9 cellular contexts compared by ENCODE assay signal in the genomic region with DNA sequence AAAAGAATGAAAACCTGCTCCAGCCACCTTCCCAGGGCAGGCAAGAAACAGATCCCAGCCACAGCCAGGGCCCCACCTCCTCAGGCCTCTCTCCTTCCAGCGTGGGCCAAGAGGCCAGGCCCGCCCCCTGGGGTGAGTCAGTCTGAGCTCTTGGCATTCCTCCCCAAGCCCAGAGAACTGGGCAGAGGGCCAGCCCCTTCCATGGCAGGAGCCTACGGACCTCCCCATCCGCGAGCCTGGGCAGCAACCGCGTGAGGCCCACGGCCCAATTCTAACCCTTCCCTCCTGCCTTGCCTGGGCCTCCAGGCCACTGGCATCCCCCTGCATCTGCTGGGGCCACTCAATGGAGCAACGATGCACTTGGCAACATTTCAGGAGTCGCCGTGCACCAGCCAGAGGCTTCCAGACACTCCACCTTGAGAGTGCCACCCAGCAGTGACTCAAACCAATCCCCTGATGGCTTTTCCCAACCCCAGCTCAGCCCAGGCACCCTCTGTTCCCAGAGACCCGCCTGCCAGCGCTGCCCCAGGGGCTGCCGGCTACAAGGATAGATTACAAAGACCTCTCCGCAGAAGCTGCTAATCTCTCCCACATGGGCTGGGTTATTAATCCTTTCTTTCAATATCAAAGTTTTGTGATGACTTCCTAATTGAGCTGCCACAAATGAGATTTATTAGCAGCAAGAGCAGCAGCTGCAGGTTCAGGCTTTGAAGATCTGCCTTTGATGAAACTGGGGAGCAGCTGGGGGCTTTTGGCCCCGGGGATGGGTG.
DNase-seq lines count a peak whose midpoint lies in the region; ATAC-seq and TF ChIP-seq lines count a peak whose summit lies in the region.
"Had no signal": no experiment of that assay in that cellular context is flagged by ENCODE, and none has a peak within 500 bp of the region (broad histone marks: within the 10 kb centered on the region; RNA-seq: fewer than 3 reads in every experiment).

No MANE protein-coding gene starts in this region.

- H3K27me3 ChIP-seq in BLaER1 (no peaks in the 10 kb centered on the region), fibroblast of lung (ENCODE audit: control insufficient read depth, insufficient read depth, low read length) (no peaks in the 10 kb centered on the region), muscle layer of duodenum (ENCODE audit: low read depth, low read length) (no peaks in the 10 kb centered on the region)
- H3K27me3 ChIP-seq: neutrophil had no signal

- H3K36me3 ChIP-seq in BLaER1 (peaks cover 67% of the 10 kb centered on the region), fibroblast of lung (ENCODE audit: control insufficient read depth, insufficient read depth, low read length) (no peaks in the 10 kb centered on the region), muscle layer of duodenum (ENCODE audit: control insufficient read depth in 1 of 2, insufficient read depth in 2 of 2, low read length in 2 of 2) (peaks cover 14 to 15% of the 10 kb centered on the region in 2 donors)
- H3K36me3 ChIP-seq: neutrophil had no signal

- H3K4me2 ChIP-seq in BLaER1 (peak overlapping the region; percentile 60), fibroblast of lung (ENCODE audit: extremely low read depth, insufficient read depth, low read length) (peak overlapping the region; percentile 83)

- H3K9ac ChIP-seq in BLaER1: peak overlapping the region; percentile 1; the same call in 1 of the 2 replicates
- H3K9ac ChIP-seq in fibroblast of lung (ENCODE audit: insufficient read depth, low read length): no peak overlapping the region

- peak; percentile 19; the same call in 1 of the 2 replicates for TF ChIP-seq RAD21 in Ishikawa (IDR thresholded peaks at IDR 0.05; ENCODE audit: low read depth)

- no peak for TF ChIP-seq CTCF in fibroblast of lung (conservative IDR thresholded peaks at IDR 0.05 in 1 of 2, IDR thresholded peaks at IDR 0.05 in 1 of 2; ENCODE audit: low read depth in 1 of 2, low read length in 2 of 2)

- H3K79me2 ChIP-seq in fibroblast of lung (ENCODE audit: control insufficient read depth, insufficient read depth, low read length): no peaks in the 10 kb centered on the region

- peak; percentile 77 for TF ChIP-seq EP300 in Ishikawa (IDR thresholded peaks at IDR 0.05; ENCODE audit: borderline replicate concordance)

- peak overlapping the region; percentile 46 for H2AFZ ChIP-seq in fibroblast of lung (ENCODE audit: low read length)

- DNase-seq in T1000 (lab: John Stamatoyannopoulos, UW) (peak; percentile 99), fibroblast of lung (ENCODE audit: low read depth in 2 of 2) (peak; percentile 95 to 97), SKM-1 (lab: John Stamatoyannopoulos, UW; ENCODE audit: unreplicated experiment) (no peak)
- no peak for DNase-seq in activated naive CD4-positive, alpha-beta T cell (lab: John Stamatoyannopoulos, UW)

- ATAC-seq in GM18519 (IDR thresholded peaks at IDR 0.05; ENCODE audit: low FRiP score, unreplicated experiment): no peak

- H3K4me3 ChIP-seq in BLaER1 (no peak overlapping the region), fibroblast of lung (replicated peaks in 1 of 4; ENCODE audit: control extremely low read depth in 1 of 4, insufficient read depth in 1 of 4, low read depth in 3 of 4, low read length in 4 of 4) (peak overlapping the region in 1 of 4 experiments; percentile 21), muscle layer of duodenum (ENCODE audit: low read depth in 1 of 2, low read length in 2 of 2) (peak overlapping the region; percentile 25 to 45)

- H3K27ac ChIP-seq in BLaER1: peak overlapping the region; percentile 54
- peak overlapping the region; percentile 41 for H3K27ac ChIP-seq in fibroblast of lung (ENCODE audit: insufficient read depth, low read length)
- peak overlapping the region; percentile 69 for H3K27ac ChIP-seq in muscle layer of duodenum (ENCODE audit: low read length)
- H3K27ac ChIP-seq: neutrophil had no signal

- H3K4me1 ChIP-seq in BLaER1: peaks cover 40% of the 10 kb centered on the region
- H3K4me1 ChIP-seq in fibroblast of lung (ENCODE audit: control insufficient read depth, extremely low read depth, insufficient read depth, low read length): peaks cover 7% of the 10 kb centered on the region
- peaks cover 3 to 18% of the 10 kb centered on the region in 2 donors for H3K4me1 ChIP-seq in muscle layer of duodenum (ENCODE audit: control insufficient read depth in 1 of 2, insufficient read depth in 2 of 2, low read length in 2 of 2)

- H4K20me1 ChIP-seq in BLaER1: 0 out of 2 replicates have a peak, but pooled peaks cover 17% of the 10 kb centered on the region
- H4K20me1 ChIP-seq in fibroblast of lung (ENCODE audit: control insufficient read depth, extremely low read depth, insufficient read depth, low read length): no peaks in the 10 kb centered on the region

- H3K9me3 ChIP-seq in BLaER1 (peaks cover 16% of the 10 kb centered on the region), fibroblast of lung (ENCODE audit: control insufficient read depth, insufficient read depth, low read depth, low read length) (no peaks in the 10 kb centered on the region), muscle layer of duodenum (ENCODE audit: control insufficient read depth in 1 of 2, low read length in 2 of 2) (no peaks in the 10 kb centered on the region)
- H3K9me3 ChIP-seq: neutrophil had no signal

TF ChIP-seq in Ishikawa, 13 proteins besides CTCF, POLR2A, EP300 and RAD21:
- TF ChIP-seq TCF12 (IDR thresholded peaks at IDR 0.05; ENCODE audit: low read depth) (peak; percentile 67), TAF1 (IDR thresholded peaks at IDR 0.05; ENCODE audit: low read depth) (no peak), CREB1 (IDR thresholded peaks at IDR 0.05; ENCODE audit: low read depth) (no peak), CEBPB (IDR thresholded peaks at IDR 0.05) (no peak), FOXM1 (IDR thresholded peaks at IDR 0.05; ENCODE audit: borderline replicate concordance, low read depth) (peak; percentile 15; the same call in 1 of the 2 replicates), EGR1 (IDR thresholded peaks at IDR 0.05) (peak; percentile 62), TEAD4 (IDR thresholded peaks at IDR 0.05) (peak; percentile 78), NFIC (IDR thresholded peaks at IDR 0.05) (peak; percentile 96), YY1 (IDR thresholded peaks at IDR 0.05; ENCODE audit: low read depth) (peak; percentile 35; the same call in 1 of the 2 replicates), ZBTB7A (IDR thresholded peaks at IDR 0.05; ENCODE audit: low read depth) (peak; percentile 84)
- TF ChIP-seq, protein P1, sequence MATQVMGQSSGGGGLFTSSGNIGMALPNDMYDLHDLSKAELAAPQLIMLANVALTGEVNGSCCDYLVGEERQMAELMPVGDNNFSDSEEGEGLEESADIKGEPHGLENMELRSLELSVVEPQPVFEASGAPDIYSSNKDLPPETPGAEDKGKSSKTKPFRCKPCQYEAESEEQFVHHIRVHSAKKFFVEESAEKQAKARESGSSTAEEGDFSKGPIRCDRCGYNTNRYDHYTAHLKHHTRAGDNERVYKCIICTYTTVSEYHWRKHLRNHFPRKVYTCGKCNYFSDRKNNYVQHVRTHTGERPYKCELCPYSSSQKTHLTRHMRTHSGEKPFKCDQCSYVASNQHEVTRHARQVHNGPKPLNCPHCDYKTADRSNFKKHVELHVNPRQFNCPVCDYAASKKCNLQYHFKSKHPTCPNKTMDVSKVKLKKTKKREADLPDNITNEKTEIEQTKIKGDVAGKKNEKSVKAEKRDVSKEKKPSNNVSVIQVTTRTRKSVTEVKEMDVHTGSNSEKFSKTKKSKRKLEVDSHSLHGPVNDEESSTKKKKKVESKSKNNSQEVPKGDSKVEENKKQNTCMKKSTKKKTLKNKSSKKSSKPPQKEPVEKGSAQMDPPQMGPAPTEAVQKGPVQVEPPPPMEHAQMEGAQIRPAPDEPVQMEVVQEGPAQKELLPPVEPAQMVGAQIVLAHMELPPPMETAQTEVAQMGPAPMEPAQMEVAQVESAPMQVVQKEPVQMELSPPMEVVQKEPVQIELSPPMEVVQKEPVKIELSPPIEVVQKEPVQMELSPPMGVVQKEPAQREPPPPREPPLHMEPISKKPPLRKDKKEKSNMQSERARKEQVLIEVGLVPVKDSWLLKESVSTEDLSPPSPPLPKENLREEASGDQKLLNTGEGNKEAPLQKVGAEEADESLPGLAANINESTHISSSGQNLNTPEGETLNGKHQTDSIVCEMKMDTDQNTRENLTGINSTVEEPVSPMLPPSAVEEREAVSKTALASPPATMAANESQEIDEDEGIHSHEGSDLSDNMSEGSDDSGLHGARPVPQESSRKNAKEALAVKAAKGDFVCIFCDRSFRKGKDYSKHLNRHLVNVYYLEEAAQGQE (IDR thresholded peaks at IDR 0.05; ENCODE audit: low read depth): no peak
- TF ChIP-seq, protein P2, sequence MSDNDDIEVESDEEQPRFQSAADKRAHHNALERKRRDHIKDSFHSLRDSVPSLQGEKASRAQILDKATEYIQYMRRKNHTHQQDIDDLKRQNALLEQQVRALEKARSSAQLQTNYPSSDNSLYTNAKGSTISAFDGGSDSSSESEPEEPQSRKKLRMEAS (IDR thresholded peaks at IDR 0.05): peak; percentile 67
- TF ChIP-seq, protein P3, sequence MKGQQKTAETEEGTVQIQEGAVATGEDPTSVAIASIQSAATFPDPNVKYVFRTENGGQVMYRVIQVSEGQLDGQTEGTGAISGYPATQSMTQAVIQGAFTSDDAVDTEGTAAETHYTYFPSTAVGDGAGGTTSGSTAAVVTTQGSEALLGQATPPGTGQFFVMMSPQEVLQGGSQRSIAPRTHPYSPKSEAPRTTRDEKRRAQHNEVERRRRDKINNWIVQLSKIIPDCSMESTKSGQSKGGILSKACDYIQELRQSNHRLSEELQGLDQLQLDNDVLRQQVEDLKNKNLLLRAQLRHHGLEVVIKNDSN (IDR thresholded peaks at IDR 0.05): 0 out of 2 replicates have a peak, but pooled peaks have one; percentile 17

Comparison
In these comparisons a context has a peak if more than half of its experiments do, and no peak if none do; other contexts are left out.
1. DNase-seq: peak in T1000 (single experiment) and fibroblast of lung (2 of 2); none in SKM-1 (single experiment) and activated naive CD4-positive, alpha-beta T cell (0 of 4).
2. Peak in every context shown above with its lines, with median percentiles within 50 percentile points of each other: H3K27ac ChIP-seq.